ENCODE assay signal across 15 cellular contexts in genomic region chr13:114161028-114161556, GRCh38. TPM values are rescaled to one million over a fixed set of nuclear protein-coding genes. Genes with fewer than 3 reads are reported as not detected.
DNase-seq lines count a peak whose midpoint lies in the region; ATAC-seq and TF ChIP-seq lines count a peak whose summit lies in the region.
"Had no signal": no experiment of that assay in that cellular context is flagged by ENCODE, and none has a peak within 500 bp of the region (broad histone marks: within the 10 kb centered on the region; RNA-seq: fewer than 3 reads in every experiment).

No MANE protein-coding gene starts in this region.

- no CpG with 5 or more reads among the region's 47 CpGs for WGBS in neuronal stem cell (ENCODE audit: extremely low coverage in 2 of 2, insufficient read length in 2 of 2, insufficient replicate concordance in 1 of 2), 2 donors

- H2BK15ac ChIP-seq in neuronal stem cell (ENCODE audit: low read length) = no peak overlapping the region

- H3K79me1 ChIP-seq in neuronal stem cell (ENCODE audit: low read depth, low read length) = no peaks in the 10 kb centered on the region

- H3K9me3 Mint-ChIP-seq in activated CD4-positive, alpha-beta memory T cell treated with anti-CD3 and anti-CD28 coated beads for 36 hours = no peaks in the 10 kb centered on the region
- H3K9me3 Mint-ChIP-seq in activated CD4-positive, alpha-beta memory T cell treated with anti-CD3 and anti-CD28 coated beads, Interleukin-2, amount 10 ng/mL, durations not matched to agents 7 days and 5 days = no peaks in the 10 kb centered on the region
- H3K9me3 Mint-ChIP-seq in CD8-positive, alpha-beta memory T cell = no peaks in the 10 kb centered on the region

- H2BK5ac ChIP-seq in neuronal stem cell (ENCODE audit: low read length) = no peak overlapping the region

- DNase-seq in activated CD4-positive, alpha-beta memory T cell treated with anti-CD3 and anti-CD28 coated beads for 36 hours = peak; percentile 48
- DNase-seq in activated CD4-positive, alpha-beta memory T cell treated with anti-CD3 and anti-CD28 coated beads, Interleukin-2, amount 10 ng/mL, durations not matched to agents 7 days and 5 days = no peak
- no peak for DNase-seq in CD8-positive, alpha-beta memory T cell
- peak; percentile 84 to 96 for DNase-seq in dermis microvascular lymphatic vessel endothelial cell (ENCODE audit: low read depth in 2 of 2)
- DNase-seq in neuronal stem cell (ENCODE audit: low spot score) = no peak
- DNase-seq in foreskin fibroblast = no peak
- no peak for DNase-seq in NCI-H510A treated with DMSO at 0.1 percent for 48 hours (lab: John Stamatoyannopoulos, UW)
- DNase-seq: erythroblast, NCI-H1417, trophoblast cell had no signal

- H4K8ac ChIP-seq in neuronal stem cell (ENCODE audit: low read depth, low read length) = peak overlapping the region; percentile 98

- intact Hi-C loops in activated CD4-positive, alpha-beta memory T cell treated with anti-CD3 and anti-CD28 coated beads for 36 hours (cut with micrococcal nuclease) = no loop called here

- H3K27me3 ChIP-seq in CD8-positive, alpha-beta memory T cell (ENCODE audit: insufficient read depth, low read length, poor library complexity, severe bottlenecking) = no peaks in the 10 kb centered on the region
- peaks cover 0 to 3% (median 2%) of the 10 kb centered on the region in 3 experiments for H3K27me3 ChIP-seq in neuronal stem cell (ENCODE audit: control insufficient read depth in 3 of 3, insufficient read depth in 3 of 3, low read depth in 1 of 3, low read length in 3 of 3)

- H2BK12ac ChIP-seq in neuronal stem cell (ENCODE audit: low read length) = no peak overlapping the region

- H3K4me3 ChIP-seq in CD8-positive, alpha-beta memory T cell (ENCODE audit: low read length) = no peak overlapping the region
- no peak overlapping the region for H3K4me3 ChIP-seq in neuronal stem cell (ENCODE audit: low read length in 2 of 2)
- no peak overlapping the region for H3K4me3 ChIP-seq in foreskin fibroblast (ENCODE audit: low read depth in 1 of 2, low read length in 2 of 2)
- H3K4me3 ChIP-seq: left ventricle myocardium inferior had no signal

- no peak overlapping the region for H3K9ac ChIP-seq in neuronal stem cell (ENCODE audit: low read depth, low read length, poor library complexity)

- no peak overlapping the region for H3K4me2 ChIP-seq in neuronal stem cell (ENCODE audit: insufficient read depth, low read length, poor library complexity, severe bottlenecking)

- no peak overlapping the region for H3K23ac ChIP-seq in neuronal stem cell (ENCODE audit: low read depth, low read length, poor library complexity)

- H3K36me3 ChIP-seq in CD8-positive, alpha-beta memory T cell (ENCODE audit: insufficient read depth, low read length) = no peaks in the 10 kb centered on the region
- H3K36me3 ChIP-seq in neuronal stem cell (replicated peaks in 1 of 2; ENCODE audit: control insufficient read depth in 2 of 2, insufficient read depth in 2 of 2, low read length in 2 of 2) = no peaks in the 10 kb centered on the region
- H3K36me3 ChIP-seq: left ventricle myocardium inferior had no signal

- peak overlapping the region; percentile 20 for H3K4me3 Mint-ChIP-seq in activated CD4-positive, alpha-beta memory T cell treated with anti-CD3 and anti-CD28 coated beads for 36 hours
- no peak overlapping the region for H3K4me3 Mint-ChIP-seq in activated CD4-positive, alpha-beta memory T cell treated with anti-CD3 and anti-CD28 coated beads, Interleukin-2, amount 10 ng/mL, durations not matched to agents 7 days and 5 days
- H3K4me3 Mint-ChIP-seq in CD8-positive, alpha-beta memory T cell = peak overlapping the region in 4 of 7 donors; percentile 36 to 91 (median 86)

- no peak overlapping the region for H3K27ac ChIP-seq in CD8-positive, alpha-beta memory T cell (ENCODE audit: low read depth, low read length)
- no peak overlapping the region for H3K27ac ChIP-seq in neuronal stem cell (replicated peaks; ENCODE audit: low read length)
- H3K27ac ChIP-seq: C4-2B, left ventricle myocardium inferior had no signal

- H4K91ac ChIP-seq in neuronal stem cell (ENCODE audit: low read depth, low read length, poor library complexity) = no peak overlapping the region

- peaks cover 89% of the 10 kb centered on the region for H3K4me1 ChIP-seq in CD8-positive, alpha-beta memory T cell (ENCODE audit: insufficient read depth, low read length)
- peaks cover 0 to 5% of the 10 kb centered on the region in 2 donors for H3K4me1 ChIP-seq in neuronal stem cell (ENCODE audit: control insufficient read depth in 2 of 2, insufficient read depth in 1 of 2, low read depth in 1 of 2, low read length in 2 of 2)

- H3K18ac ChIP-seq in neuronal stem cell (ENCODE audit: low read length) = peak overlapping the region; percentile 70

- H3K27me3 Mint-ChIP-seq in activated CD4-positive, alpha-beta memory T cell treated with anti-CD3 and anti-CD28 coated beads for 36 hours = no peaks in the 10 kb centered on the region
- H3K27me3 Mint-ChIP-seq in activated CD4-positive, alpha-beta memory T cell treated with anti-CD3 and anti-CD28 coated beads, Interleukin-2, amount 10 ng/mL, durations not matched to agents 7 days and 5 days = peaks cover 32% of the 10 kb centered on the region
- no peaks in the 10 kb centered on the region for H3K27me3 Mint-ChIP-seq in CD8-positive, alpha-beta memory T cell

- H2BK120ac ChIP-seq in neuronal stem cell (ENCODE audit: low read depth, low read length) = no peak overlapping the region

- H2AFZ ChIP-seq in neuronal stem cell (ENCODE audit: low read length) = no peak overlapping the region

- H2AK5ac ChIP-seq in neuronal stem cell (ENCODE audit: low read depth, low read length) = peak overlapping the region; percentile 63

- CTCF ChIA-PET in activated CD4-positive, alpha-beta memory T cell treated with anti-CD3 and anti-CD28 coated beads for 36 hours (lab: Charles Lee) = interaction anchor here (0.8 to 1.0 kb wide), 2 partner anchors 10 to 13 kb away, joined by 3 to 5 read pairs; no protein-coding TSS in a partner anchor
- CTCF ChIA-PET in activated CD4-positive, alpha-beta memory T cell treated with anti-CD3 and anti-CD28 coated beads, Interleukin-2, amount 10 ng/mL, durations not matched to agents 7 days and 5 days (lab: Charles Lee) = interaction anchor here (0.6 to 2.0 kb wide), 5 partner anchors 8 to 50 kb away, joined by 3 to 7 read pairs (median 3); no protein-coding TSS in a partner anchor
- CTCF ChIA-PET in CD8-positive, alpha-beta memory T cell (lab: Charles Lee) = interaction anchor here (0.7 to 1.7 kb wide), 4 partner anchors 9 to 39 kb away, joined by 3 to 4 read pairs (median 3); no protein-coding TSS in a partner anchor

- no peak for ATAC-seq in HG03139 (IDR thresholded peaks at IDR 0.05; ENCODE audit: unreplicated experiment)
- ATAC-seq: SK-N-SH treated with all-trans-retinoic acid at 6 μM for 48 hours had no signal

- H3K4ac ChIP-seq in neuronal stem cell (ENCODE audit: low read length) = no peak overlapping the region

- H3K4me1 Mint-ChIP-seq in activated CD4-positive, alpha-beta memory T cell treated with anti-CD3 and anti-CD28 coated beads for 36 hours (ENCODE audit: low read depth) = peaks cover 69% of the 10 kb centered on the region
- H3K4me1 Mint-ChIP-seq in activated CD4-positive, alpha-beta memory T cell treated with anti-CD3 and anti-CD28 coated beads, Interleukin-2, amount 10 ng/mL, durations not matched to agents 7 days and 5 days = peaks cover 66% of the 10 kb centered on the region
- H3K4me1 Mint-ChIP-seq in CD8-positive, alpha-beta memory T cell = peaks cover 62 to 91% (median 77%) of the 10 kb centered on the region in 3 donors

- no peaks in the 10 kb centered on the region for H3K9me3 ChIP-seq in CD8-positive, alpha-beta memory T cell (ENCODE audit: low read length)
- peaks cover 0 to 2% of the 10 kb centered on the region in 2 donors for H3K9me3 ChIP-seq in neuronal stem cell (replicated peaks in 1 of 2; ENCODE audit: control insufficient read depth in 2 of 2, insufficient read depth in 1 of 2, low read depth in 1 of 2, low read length in 2 of 2)
- H3K9me3 ChIP-seq: left ventricle myocardium inferior had no signal

- POLR2A ChIA-PET in activated CD4-positive, alpha-beta memory T cell treated with anti-CD3 and anti-CD28 coated beads for 36 hours (lab: Charles Lee) = interaction anchor here (0.9 to 1.4 kb wide), 3 partner anchors 9 to 17 kb away, joined by 3 to 4 read pairs (median 4); no protein-coding TSS in a partner anchor
- POLR2A ChIA-PET in activated CD4-positive, alpha-beta memory T cell treated with anti-CD3 and anti-CD28 coated beads, Interleukin-2, amount 10 ng/mL, durations not matched to agents 7 days and 5 days (lab: Charles Lee) = interaction anchor here (0.7 to 4.2 kb wide), 8 partner anchors 9 to 96 kb away, joined by 3 to 28 read pairs (median 6); partner anchors contain the start of gene RASA3
- POLR2A ChIA-PET in CD8-positive, alpha-beta memory T cell (lab: Charles Lee) = interaction anchor here (1.3 to 1.9 kb wide), 2 partner anchors 9 to 18 kb away, joined by 3 to 7 read pairs; no protein-coding TSS in a partner anchor

- TF ChIP-seq CTCF in foreskin fibroblast (IDR thresholded peaks at IDR 0.05; ENCODE audit: low read depth, low read length) = no peak

- H3K14ac ChIP-seq in neuronal stem cell (ENCODE audit: low read length) = no peak overlapping the region

- H3K36me3 Mint-ChIP-seq in activated CD4-positive, alpha-beta memory T cell treated with anti-CD3 and anti-CD28 coated beads for 36 hours = no peaks in the 10 kb centered on the region
- H3K36me3 Mint-ChIP-seq in activated CD4-positive, alpha-beta memory T cell treated with anti-CD3 and anti-CD28 coated beads, Interleukin-2, amount 10 ng/mL, durations not matched to agents 7 days and 5 days (ENCODE audit: low read depth) = peaks cover 21% of the 10 kb centered on the region
- no peaks in the 10 kb centered on the region for H3K36me3 Mint-ChIP-seq in CD8-positive, alpha-beta memory T cell

- H3K27ac Mint-ChIP-seq in activated CD4-positive, alpha-beta memory T cell treated with anti-CD3 and anti-CD28 coated beads for 36 hours = peak overlapping the region; percentile 45
- no peak overlapping the region for H3K27ac Mint-ChIP-seq in activated CD4-positive, alpha-beta memory T cell treated with anti-CD3 and anti-CD28 coated beads, Interleukin-2, amount 10 ng/mL, durations not matched to agents 7 days and 5 days
- H3K27ac Mint-ChIP-seq in CD8-positive, alpha-beta memory T cell = peak overlapping the region in 6 of 8 donors; percentile 14 to 92 (median 46)

RNA-seq across cellular contexts. Expression of gene CFAP97D2, which starts 18.0 kb away (rescaled TPM):
- total RNA-seq in activated CD4-positive, alpha-beta memory T cell treated with anti-CD3 and anti-CD28 coated beads for 36 hours = not detected
- not detected for total RNA-seq in activated CD4-positive, alpha-beta memory T cell treated with anti-CD3 and anti-CD28 coated beads, Interleukin-2, amount 10 ng/mL, durations not matched to agents 7 days and 5 days
- total RNA-seq in CD8-positive, alpha-beta memory T cell = not detected
- 0.31 TPM for polyA plus RNA-seq in CD8-positive, alpha-beta memory T cell
- not detected in 2 replicates for total RNA-seq in dermis microvascular lymphatic vessel endothelial cell
- polyA plus RNA-seq in neuronal stem cell (2013, experiment 1 of 2) = 0.22 TPM
- 0.11 TPM for polyA plus RNA-seq in neuronal stem cell (2013, experiment 2 of 2)
- total RNA-seq: left ventricle myocardium inferior, skeletal muscle tissue had no signal

RNA-seq across cellular contexts. Expression of gene RASA3, which starts 28.7 kb away (rescaled TPM):
- 10 to 100 TPM; 45.9 to 49.3 TPM for total RNA-seq in activated CD4-positive, alpha-beta memory T cell treated with anti-CD3 and anti-CD28 coated beads for 36 hours
- total RNA-seq in activated CD4-positive, alpha-beta memory T cell treated with anti-CD3 and anti-CD28 coated beads, Interleukin-2, amount 10 ng/mL, durations not matched to agents 7 days and 5 days = 10 to 100 TPM; 97.2 to 99.3 TPM
- 10 to 100 TPM; 26.4 to 27.1 TPM for total RNA-seq in CD8-positive, alpha-beta memory T cell
- 123 TPM for polyA plus RNA-seq in CD8-positive, alpha-beta memory T cell
- 30.7 and 33.9 TPM in 2 replicates for total RNA-seq in dermis microvascular lymphatic vessel endothelial cell
- polyA plus RNA-seq in neuronal stem cell (2013, experiment 1 of 2) = 9.5 TPM
- 8.9 TPM for polyA plus RNA-seq in neuronal stem cell (2013, experiment 2 of 2)

Comparison
In these comparisons a context has a peak if more than half of its experiments do, and no peak if none do; other contexts are left out.
1. DNase-seq: peak in activated CD4-positive, alpha-beta memory T cell treated with anti-CD3 and anti-CD28 coated beads for 36 hours (single experiment) and dermis microvascular lymphatic vessel endothelial cell (2 of 2); none in activated CD4-positive, alpha-beta memory T cell treated with anti-CD3 and anti-CD28 coated beads, Interleukin-2, amount 10 ng/mL, durations not matched to agents 7 days and 5 days (single experiment), CD8-positive, alpha-beta memory T cell (0 of 5), neuronal stem cell (single experiment), foreskin fibroblast (0 of 2) and NCI-H510A treated with DMSO at 0.1 percent for 48 hours (single experiment).